18 cellular contexts compared by ENCODE assay signal in the genomic region with DNA sequence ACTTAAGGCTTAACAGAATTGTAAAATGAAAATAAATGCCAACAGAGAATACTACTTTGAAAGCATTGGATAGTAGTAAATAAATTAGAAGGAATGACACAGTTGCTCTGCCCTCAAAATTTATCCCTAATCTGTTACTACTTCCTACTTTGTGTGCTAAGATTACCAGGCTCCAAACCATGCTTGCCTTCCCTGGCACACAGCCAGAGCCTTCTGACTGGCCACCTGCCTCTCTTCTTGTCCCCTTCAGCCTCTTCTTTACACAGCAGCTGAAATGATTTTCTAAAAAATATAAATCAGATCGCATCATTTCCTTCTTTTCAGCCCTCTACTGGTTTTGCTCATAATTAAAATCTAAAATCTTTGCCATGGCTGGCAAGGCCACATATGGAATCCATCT.
A peak's percentile ranks its signal among the peaks of the same experiment; 100 is the strongest.
DNase-seq lines count a peak whose midpoint lies in the region; ATAC-seq and TF ChIP-seq lines count a peak whose summit lies in the region.
"Had no signal": no experiment of that assay in that cellular context is flagged by ENCODE, and none has a peak within 500 bp of the region (broad histone marks: within the 10 kb centered on the region; RNA-seq: fewer than 3 reads in every experiment).

No MANE protein-coding gene starts in this region.

- no peaks in the 10 kb centered on the region for H3K9me2 ChIP-seq in GM23248 (ENCODE audit: insufficient read depth)

- TF ChIP-seq CTCF in BE2C (IDR thresholded peaks at IDR 0.05; ENCODE audit: low read depth, low read length) = no peak
- TF ChIP-seq CTCF in esophagus squamous epithelium (IDR thresholded peaks at IDR 0.05) = no peak

- H3K27me3 ChIP-seq in BE2C = no peaks in the 10 kb centered on the region
- no peaks in the 10 kb centered on the region for H3K27me3 ChIP-seq in GM23248 (replicated peaks; ENCODE audit: insufficient read depth)
- H3K27me3 ChIP-seq in esophagus squamous epithelium = no peaks in the 10 kb centered on the region
- H3K27me3 ChIP-seq: right lobe of liver had no signal

- H4K20me1 ChIP-seq in GM23248 (ENCODE audit: insufficient read depth) = no peaks in the 10 kb centered on the region

- no peak overlapping the region for H3K27ac Mint-ChIP-seq in activated T-helper 2 cell treated with anti-CD3 and anti-CD28 coated beads, Interferon-gamma antibody, Interleukin-2, Interleukin-4, amounts not matched to agents 10 μg/mL and 5 μg/mL and 100 μg/mL, durations not matched to agents 14 hours and 24 hours and 36 hours
- H3K27ac Mint-ChIP-seq: dendritic cell treated with granulocyte-macrophage colony-stimulating factor and Interleukin-4, amounts not matched to agents 40 ng/mL and 50 ng/mL, for 4 days; mesothelial cell of epicardium had no signal

- H3K36me3 Mint-ChIP-seq in activated T-helper 2 cell treated with anti-CD3 and anti-CD28 coated beads, Interferon-gamma antibody, Interleukin-2, Interleukin-4, amounts not matched to agents 10 μg/mL and 5 μg/mL and 100 μg/mL, durations not matched to agents 14 hours and 24 hours and 36 hours (ENCODE audit: low read depth) = no peaks in the 10 kb centered on the region

- no peaks in the 10 kb centered on the region for H3K27me3 Mint-ChIP-seq in activated T-helper 2 cell treated with anti-CD3 and anti-CD28 coated beads, Interferon-gamma antibody, Interleukin-2, Interleukin-4, amounts not matched to agents 10 μg/mL and 5 μg/mL and 100 μg/mL, durations not matched to agents 14 hours and 24 hours and 36 hours (ENCODE audit: low read depth)
- H3K27me3 Mint-ChIP-seq: dendritic cell treated with granulocyte-macrophage colony-stimulating factor and Interleukin-4, amounts not matched to agents 40 ng/mL and 50 ng/mL, for 4 days had no signal

- no peak overlapping the region for H2AFZ ChIP-seq in GM23248

- in situ Hi-C loops in GM23248 (cut with MboI) = no loop called here

- ATAC-seq in HG03432 (IDR thresholded peaks at IDR 0.05; ENCODE audit: unreplicated experiment) = no peak
- ATAC-seq: Panc1, right lobe of liver had no signal

- H3K9ac ChIP-seq in GM23248 = no peak overlapping the region

- H3K36me3 ChIP-seq in BE2C = no peaks in the 10 kb centered on the region
- H3K36me3 ChIP-seq in GM23248 (ENCODE audit: low read depth) = no peaks in the 10 kb centered on the region
- H3K36me3 ChIP-seq in esophagus squamous epithelium = no peaks in the 10 kb centered on the region
- H3K36me3 ChIP-seq: right lobe of liver, thoracic aorta had no signal

- H3K9me3 ChIP-seq in BE2C = no peaks in the 10 kb centered on the region
- no peaks in the 10 kb centered on the region for H3K9me3 ChIP-seq in GM23248 (ENCODE audit: low read depth)
- H3K9me3 ChIP-seq in esophagus squamous epithelium = no peaks in the 10 kb centered on the region
- H3K9me3 ChIP-seq: right lobe of liver, thoracic aorta had no signal

- H3K4me1 ChIP-seq in BE2C = peaks cover 7% of the 10 kb centered on the region
- no peaks in the 10 kb centered on the region for H3K4me1 ChIP-seq in GM23248 (ENCODE audit: insufficient read depth)
- peaks cover 0 to 16% (median 5%) of the 10 kb centered on the region in 3 donors for H3K4me1 ChIP-seq in esophagus squamous epithelium
- H3K4me1 ChIP-seq: right lobe of liver had no signal

- no peaks in the 10 kb centered on the region for H3K4me1 Mint-ChIP-seq in activated T-helper 2 cell treated with anti-CD3 and anti-CD28 coated beads, Interferon-gamma antibody, Interleukin-2, Interleukin-4, amounts not matched to agents 10 μg/mL and 5 μg/mL and 100 μg/mL, durations not matched to agents 14 hours and 24 hours and 36 hours (ENCODE audit: low read depth)

- intact Hi-C loops in esophagus squamous epithelium (cut with DNase I) = no loop called here
- intact Hi-C loops in activated T-helper 2 cell treated with anti-CD3 and anti-CD28 coated beads, Interferon-gamma antibody, Interleukin-2, Interleukin-4, amounts not matched to agents 10 μg/mL and 5 μg/mL and 100 μg/mL, durations not matched to agents 14 hours and 24 hours and 36 hours (cut with micrococcal nuclease) = no loop called here

- H3K4me3 ChIP-seq in BE2C (ENCODE audit: low read depth, low read length) = no peak overlapping the region
- no peak overlapping the region for H3K4me3 ChIP-seq in GM23248
- H3K4me3 ChIP-seq in esophagus squamous epithelium = no peak overlapping the region
- H3K4me3 ChIP-seq: right lobe of liver, thoracic aorta had no signal

- no peaks in the 10 kb centered on the region for H3K79me2 ChIP-seq in GM23248 (ENCODE audit: insufficient read depth)

- no peak overlapping the region for H3K4me2 ChIP-seq in GM23248 (ENCODE audit: unreplicated experiment)

- DNase-seq in BE2C (peak; percentile 59), GM23248 (peak; percentile 5), NCI-H524 treated with DMSO at 0.1 percent for 48 hours (lab: John Stamatoyannopoulos, UW) (peak; percentile 40), erythroblast (lab: John Stamatoyannopoulos, UW) (peak; percentile 18), AG08396 (ENCODE audit: low spot score) (no peak), esophagus squamous epithelium (lab: John Stamatoyannopoulos, UW) (no peak)
- no peak for DNase-seq in activated T-helper 2 cell treated with anti-CD3 and anti-CD28 coated beads, Interferon-gamma antibody, Interleukin-2, Interleukin-4, amounts not matched to agents 10 μg/mL and 5 μg/mL and 100 μg/mL, durations not matched to agents 14 hours and 24 hours and 36 hours (ENCODE audit: low spot score)
- DNase-seq: activated naive CD4-positive, alpha-beta T cell; AML-193; NCI-H2227 treated with DMSO at 0.1 percent for 48 hours; right lobe of liver; stimulated activated CD4-positive, alpha-beta T cell treated with anti-CD3 and anti-CD28 coated beads, Interleukin-2, amount 100 ng/mL, for 48 hours; stimulated activated CD8-positive, alpha-beta memory T cell treated with anti-CD3 and anti-CD28 coated beads, Interleukin-4, amount 100 ng/mL, for 48 hours had no signal

- H3K4me3 Mint-ChIP-seq in activated T-helper 2 cell treated with anti-CD3 and anti-CD28 coated beads, Interferon-gamma antibody, Interleukin-2, Interleukin-4, amounts not matched to agents 10 μg/mL and 5 μg/mL and 100 μg/mL, durations not matched to agents 14 hours and 24 hours and 36 hours (ENCODE audit: low read depth) = no peak overlapping the region
- H3K4me3 Mint-ChIP-seq: dendritic cell treated with granulocyte-macrophage colony-stimulating factor and Interleukin-4, amounts not matched to agents 40 ng/mL and 50 ng/mL, for 4 days; mesothelial cell of epicardium had no signal

- H3K9me3 Mint-ChIP-seq in activated T-helper 2 cell treated with anti-CD3 and anti-CD28 coated beads, Interferon-gamma antibody, Interleukin-2, Interleukin-4, amounts not matched to agents 10 μg/mL and 5 μg/mL and 100 μg/mL, durations not matched to agents 14 hours and 24 hours and 36 hours = no peaks in the 10 kb centered on the region

- H3K27ac ChIP-seq in GM23248 (no peak overlapping the region), esophagus squamous epithelium (no peak overlapping the region)
- H3K27ac ChIP-seq: right lobe of liver, thoracic aorta had no signal

- H3F3A ChIP-seq in GM23248 (ENCODE audit: insufficient read depth) = no peaks in the 10 kb centered on the region

- no peak for TF ChIP-seq POLR2A in erythroblast (IDR thresholded peaks at IDR 0.05; ENCODE audit: low read length)
- TF ChIP-seq POLR2A in esophagus squamous epithelium (IDR thresholded peaks at IDR 0.05) = no peak

- WGBS in GM23248 (ENCODE audit: low coverage in 1 of 2, low lambda C conversion rate in 2 of 2, missing lambda C conversion rate in 2 of 2), 2 experiments = 20 to 23% methylated on average over 1 of the region's 1 CpG
- 59 to 84% methylated on average over 1 of the region's 1 CpG for WGBS in esophagus squamous epithelium, 2 donors

Comparison
In these comparisons a context has a peak if more than half of its experiments do, and no peak if none do; other contexts are left out.
1. DNase-seq: peak in BE2C (single experiment), GM23248 (single experiment), NCI-H524 treated with DMSO at 0.1 percent for 48 hours (single experiment) and erythroblast (2 of 2); none in AG08396 (single experiment), esophagus squamous epithelium (single experiment) and activated T-helper 2 cell treated with anti-CD3 and anti-CD28 coated beads, Interferon-gamma antibody, Interleukin-2, Interleukin-4, amounts not matched to agents 10 μg/mL and 5 μg/mL and 100 μg/mL, durations not matched to agents 14 hours and 24 hours and 36 hours (single experiment).